In genomic region chr3:40086890-40087884, GRCh38 we compare ENCODE assay signal across 17 cellular contexts.
DNase-seq lines count a peak whose midpoint lies in the region; ATAC-seq and TF ChIP-seq lines count a peak whose summit lies in the region.
"Had no signal": no experiment of that assay in that cellular context is flagged by ENCODE, and none has a peak within 500 bp of the region (broad histone marks: within the 10 kb centered on the region; RNA-seq: fewer than 3 reads in every experiment).

No MANE protein-coding gene starts in this region.

- peaks cover 13% of the 10 kb centered on the region for H3K4me1 Mint-ChIP-seq in osteocyte (ENCODE audit: unreplicated experiment)

- no peaks in the 10 kb centered on the region for H3K27me3 Mint-ChIP-seq in osteocyte (ENCODE audit: unreplicated experiment)
- H3K27me3 Mint-ChIP-seq: IgD-negative memory B cell had no signal

- no peak overlapping the region for H3K4me3 ChIP-seq in epithelial cell of proximal tubule (ENCODE audit: low read depth, low read length)
- H3K4me3 ChIP-seq: adrenal gland, sigmoid colon, thoracic aorta had no signal

- no peak for ATAC-seq in GM21576 (IDR thresholded peaks at IDR 0.05; ENCODE audit: unreplicated experiment)
- ATAC-seq: Panc1 had no signal

- H3K9me3 Mint-ChIP-seq in osteocyte (ENCODE audit: unreplicated experiment) = peaks cover 12% of the 10 kb centered on the region
- H3K9me3 Mint-ChIP-seq: IgD-negative memory B cell had no signal

- peak overlapping the region; percentile 74 for H3K27ac Mint-ChIP-seq in osteocyte (ENCODE audit: unreplicated experiment)
- H3K27ac Mint-ChIP-seq: IgD-negative memory B cell had no signal

- no peak overlapping the region for H3K4me3 Mint-ChIP-seq in osteocyte (ENCODE audit: unreplicated experiment)
- H3K4me3 Mint-ChIP-seq: IgD-negative memory B cell had no signal

- no peaks in the 10 kb centered on the region for H3K36me3 Mint-ChIP-seq in osteocyte (ENCODE audit: unreplicated experiment)
- H3K36me3 Mint-ChIP-seq: IgD-negative memory B cell had no signal

- DNase-seq in GM03348 (ENCODE audit: low spot score) (peak; percentile 70), NCI-H510A (lab: John Stamatoyannopoulos, UW) (peak; percentile 27), epithelial cell of proximal tubule (ENCODE audit: low read depth) (peak; percentile 42), osteocyte (ENCODE audit: extremely low spot score, unreplicated experiment) (no peak), glomerular visceral epithelial cell (ENCODE audit: extremely low spot score) (no peak)
- no peak for DNase-seq in activated CD4-positive, alpha-beta T cell treated with anti-CD3 and anti-CD28 coated beads, Interleukin-2, amount 50 U/mL, for 1 hour
- no peak for DNase-seq in activated CD8-positive, alpha-beta memory T cell treated with anti-CD3 and anti-CD28 coated beads, Interleukin-2, amount 50 U/mL, for 4 hours
- DNase-seq: activated CD8-positive, alpha-beta memory T cell treated with anti-CD3 and anti-CD28 coated beads, Interleukin-2, amount 50 U/mL, for 48 hours; adrenal gland; effector CD8-positive, alpha-beta T cell; midbrain; NCI-H1694 treated with DMSO at 0.1 percent for 48 hours; sigmoid colon had no signal

- no peak for TF ChIP-seq CTCF in epithelial cell of proximal tubule (conservative IDR thresholded peaks at IDR 0.05; ENCODE audit: low read depth, low read length)
- TF ChIP-seq CTCF in osteocyte (IDR thresholded peaks at IDR 0.05) = no peak

Comparison
In these comparisons a context has a peak if more than half of its experiments do, and no peak if none do; other contexts are left out.
1. DNase-seq: peak in GM03348 (single experiment), NCI-H510A (single experiment) and epithelial cell of proximal tubule (single experiment); none in osteocyte (single experiment), glomerular visceral epithelial cell (single experiment), activated CD4-positive, alpha-beta T cell treated with anti-CD3 and anti-CD28 coated beads, Interleukin-2, amount 50 U/mL, for 1 hour (single experiment) and activated CD8-positive, alpha-beta memory T cell treated with anti-CD3 and anti-CD28 coated beads, Interleukin-2, amount 50 U/mL, for 4 hours (single experiment).